Comparison of ENCODE assay signal across 1 cellular context in genomic region chr1:242468749-242469148, GRCh38.
TF ChIP-seq lines count a peak whose summit lies in the region.

No MANE protein-coding gene starts in this region.

TF ChIP-seq in HepG2, 621 proteins besides CTCF, POLR2A, EP300 and RAD21 (continued from another document):
- TF ChIP-seq, protein P1, sequence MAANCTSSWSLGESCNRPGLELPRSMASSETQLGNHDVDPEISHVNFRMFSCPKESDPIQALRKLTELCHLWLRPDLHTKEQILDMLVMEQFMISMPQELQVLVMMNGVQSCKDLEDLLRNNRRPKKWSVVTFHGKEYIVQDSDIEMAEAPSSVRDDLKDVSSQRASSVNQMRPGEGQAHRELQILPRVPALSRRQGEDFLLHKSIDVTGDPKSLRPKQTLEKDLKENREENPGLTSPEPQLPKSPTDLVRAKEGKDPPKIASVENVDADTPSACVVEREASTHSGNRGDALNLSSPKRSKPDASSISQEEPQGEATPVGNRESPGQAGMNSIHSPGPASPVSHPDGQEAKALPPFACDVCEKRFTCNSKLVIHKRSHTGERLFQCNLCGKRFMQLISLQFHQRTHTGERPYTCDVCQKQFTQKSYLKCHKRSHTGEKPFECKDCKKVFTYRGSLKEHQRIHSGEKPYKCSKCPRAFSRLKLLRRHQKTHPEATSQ (CRISPR knock-in tag; IDR thresholded peaks at IDR 0.05; ENCODE audit: borderline replicate concordance), result no peak
- TF ChIP-seq FOXA1 (IDR thresholded peaks at IDR 0.05), result no peak
- TF ChIP-seq FOXA1 (CRISPR knock-in tag; IDR thresholded peaks at IDR 0.05), result no peak
- TF ChIP-seq, protein P2, sequence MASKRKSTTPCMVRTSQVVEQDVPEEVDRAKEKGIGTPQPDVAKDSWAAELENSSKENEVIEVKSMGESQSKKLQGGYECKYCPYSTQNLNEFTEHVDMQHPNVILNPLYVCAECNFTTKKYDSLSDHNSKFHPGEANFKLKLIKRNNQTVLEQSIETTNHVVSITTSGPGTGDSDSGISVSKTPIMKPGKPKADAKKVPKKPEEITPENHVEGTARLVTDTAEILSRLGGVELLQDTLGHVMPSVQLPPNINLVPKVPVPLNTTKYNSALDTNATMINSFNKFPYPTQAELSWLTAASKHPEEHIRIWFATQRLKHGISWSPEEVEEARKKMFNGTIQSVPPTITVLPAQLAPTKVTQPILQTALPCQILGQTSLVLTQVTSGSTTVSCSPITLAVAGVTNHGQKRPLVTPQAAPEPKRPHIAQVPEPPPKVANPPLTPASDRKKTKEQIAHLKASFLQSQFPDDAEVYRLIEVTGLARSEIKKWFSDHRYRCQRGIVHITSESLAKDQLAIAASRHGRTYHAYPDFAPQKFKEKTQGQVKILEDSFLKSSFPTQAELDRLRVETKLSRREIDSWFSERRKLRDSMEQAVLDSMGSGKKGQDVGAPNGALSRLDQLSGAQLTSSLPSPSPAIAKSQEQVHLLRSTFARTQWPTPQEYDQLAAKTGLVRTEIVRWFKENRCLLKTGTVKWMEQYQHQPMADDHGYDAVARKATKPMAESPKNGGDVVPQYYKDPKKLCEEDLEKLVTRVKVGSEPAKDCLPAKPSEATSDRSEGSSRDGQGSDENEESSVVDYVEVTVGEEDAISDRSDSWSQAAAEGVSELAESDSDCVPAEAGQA (IDR thresholded peaks at IDR 0.05; ENCODE audit: low read depth), result no peak
- TF ChIP-seq, protein P2 (CRISPR knock-in tag; IDR thresholded peaks at IDR 0.05; ENCODE audit: borderline replicate concordance), result no peak
- no peak for TF ChIP-seq SMAD1 (CRISPR knock-in tag; IDR thresholded peaks at IDR 0.05; ENCODE audit: borderline replicate concordance, low read depth)
- no peak for TF ChIP-seq ARNTL (CRISPR knock-in tag; IDR thresholded peaks at IDR 0.05)
- TF ChIP-seq, protein P3, sequence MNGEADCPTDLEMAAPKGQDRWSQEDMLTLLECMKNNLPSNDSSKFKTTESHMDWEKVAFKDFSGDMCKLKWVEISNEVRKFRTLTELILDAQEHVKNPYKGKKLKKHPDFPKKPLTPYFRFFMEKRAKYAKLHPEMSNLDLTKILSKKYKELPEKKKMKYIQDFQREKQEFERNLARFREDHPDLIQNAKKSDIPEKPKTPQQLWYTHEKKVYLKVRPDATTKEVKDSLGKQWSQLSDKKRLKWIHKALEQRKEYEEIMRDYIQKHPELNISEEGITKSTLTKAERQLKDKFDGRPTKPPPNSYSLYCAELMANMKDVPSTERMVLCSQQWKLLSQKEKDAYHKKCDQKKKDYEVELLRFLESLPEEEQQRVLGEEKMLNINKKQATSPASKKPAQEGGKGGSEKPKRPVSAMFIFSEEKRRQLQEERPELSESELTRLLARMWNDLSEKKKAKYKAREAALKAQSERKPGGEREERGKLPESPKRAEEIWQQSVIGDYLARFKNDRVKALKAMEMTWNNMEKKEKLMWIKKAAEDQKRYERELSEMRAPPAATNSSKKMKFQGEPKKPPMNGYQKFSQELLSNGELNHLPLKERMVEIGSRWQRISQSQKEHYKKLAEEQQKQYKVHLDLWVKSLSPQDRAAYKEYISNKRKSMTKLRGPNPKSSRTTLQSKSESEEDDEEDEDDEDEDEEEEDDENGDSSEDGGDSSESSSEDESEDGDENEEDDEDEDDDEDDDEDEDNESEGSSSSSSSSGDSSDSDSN (CRISPR knock-in tag; IDR thresholded peaks at IDR 0.05), result no peak
- TF ChIP-seq, protein P4, sequence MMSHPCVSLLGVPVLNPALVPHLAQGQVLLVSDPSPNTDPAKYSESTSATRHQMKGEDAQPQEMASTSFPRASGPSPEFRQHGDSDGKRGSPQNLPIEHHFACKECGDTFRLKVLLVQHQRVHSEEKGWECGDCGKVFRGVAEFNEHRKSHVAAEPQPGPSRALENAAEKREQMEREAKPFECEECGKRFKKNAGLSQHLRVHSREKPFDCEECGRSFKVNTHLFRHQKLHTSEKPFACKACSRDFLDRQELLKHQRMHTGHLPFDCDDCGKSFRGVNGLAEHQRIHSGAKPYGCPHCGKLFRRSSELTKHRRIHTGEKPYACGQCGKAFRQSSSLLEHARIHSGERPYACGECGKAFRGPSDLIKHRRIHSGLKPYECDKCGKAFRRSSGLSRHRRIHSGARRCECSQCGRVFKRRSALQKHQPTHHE (CRISPR knock-in tag; IDR thresholded peaks at IDR 0.05; ENCODE audit: borderline replicate concordance), result no peak
- TF ChIP-seq SAP130 (CRISPR knock-in tag; IDR thresholded peaks at IDR 0.05; ENCODE audit: low read depth), result no peak
- TF ChIP-seq LCORL (IDR thresholded peaks at IDR 0.05), result no peak
- no peak for TF ChIP-seq LCORL (CRISPR knock-in tag; IDR thresholded peaks at IDR 0.05)
- TF ChIP-seq, protein P5, sequence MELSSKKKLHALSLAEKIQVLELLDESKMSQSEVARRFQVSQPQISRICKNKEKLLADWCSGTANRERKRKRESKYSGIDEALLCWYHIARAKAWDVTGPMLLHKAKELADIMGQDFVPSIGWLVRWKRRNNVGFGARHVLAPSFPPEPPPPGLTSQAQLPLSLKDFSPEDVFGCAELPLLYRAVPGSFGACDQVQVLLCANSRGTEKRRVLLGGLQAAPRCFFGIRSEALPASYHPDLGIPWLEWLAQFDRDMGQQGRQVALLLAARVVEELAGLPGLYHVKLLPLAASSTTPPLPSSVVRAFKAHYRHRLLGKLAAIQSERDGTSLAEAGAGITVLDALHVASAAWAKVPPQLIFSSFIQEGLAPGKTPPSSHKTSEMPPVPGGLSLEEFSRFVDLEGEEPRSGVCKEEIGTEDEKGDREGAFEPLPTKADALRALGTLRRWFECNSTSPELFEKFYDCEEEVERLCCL (CRISPR knock-in tag; IDR thresholded peaks at IDR 0.05; ENCODE audit: borderline replicate concordance), result no peak
- no peak for TF ChIP-seq CENPX (CRISPR knock-in tag; IDR thresholded peaks at IDR 0.05)
- TF ChIP-seq IKZF1 (IDR thresholded peaks at IDR 0.05), result no peak
